Comparison of ENCODE assay signal across 25 cellular contexts in the genomic region with DNA sequence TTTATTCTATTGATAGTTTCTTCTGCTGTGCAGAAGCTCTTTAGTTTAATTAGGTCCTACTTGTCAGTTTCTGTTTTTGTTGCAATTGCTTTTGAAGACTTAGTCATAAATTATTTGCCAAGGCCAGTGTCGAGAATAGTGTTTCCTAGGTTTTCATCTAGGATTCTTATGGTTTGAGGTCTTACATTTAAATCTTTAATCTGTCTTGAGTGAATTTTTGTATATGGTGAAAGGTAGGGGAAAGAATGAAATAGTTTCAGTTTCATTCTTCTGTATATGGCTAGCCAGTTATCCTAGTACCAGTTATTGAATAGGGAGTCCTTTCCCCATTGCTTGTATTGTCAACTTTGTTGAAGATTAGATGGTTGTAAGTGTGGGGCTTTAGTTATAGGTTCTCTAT. TPM values are rescaled to one million over a fixed set of nuclear protein-coding genes. Genes with fewer than 3 reads are reported as not detected.
DNase-seq lines count a peak whose midpoint lies in the region; ATAC-seq and TF ChIP-seq lines count a peak whose summit lies in the region.
"Had no signal": no experiment of that assay in that cellular context is flagged by ENCODE, and none has a peak within 500 bp of the region (broad histone marks: within the 10 kb centered on the region; RNA-seq: fewer than 3 reads in every experiment).

No MANE protein-coding gene starts in this region.

- ATAC-seq in CD4-positive, alpha-beta T cell (ENCODE audit: poor library complexity) = no peak
- ATAC-seq in effector memory CD8-positive, alpha-beta T cell (replicated peaks) = peak; percentile 45
- ATAC-seq: left lobe of liver, pancreas, right cardiac atrium had no signal

- peak; percentile 47 for DNase-seq in activated CD4-positive, alpha-beta T cell treated with anti-CD3 and anti-CD28 coated beads, Interleukin-2, amount 10 ng/mL, durations not matched to agents 24 days and 14 days
- no peak for DNase-seq in activated CD4-positive, alpha-beta T cell treated with anti-CD3 and anti-CD28 coated beads, Interleukin-2, amount 50 U/mL, for 48 hours
- DNase-seq in CD4-positive, alpha-beta T cell = no peak
- no peak for DNase-seq in activated CD4-positive, alpha-beta memory T cell treated with anti-CD3 and anti-CD28 coated beads, Interleukin-2, amount 10 ng/mL, durations not matched to agents 7 days and 5 days
- no peak for DNase-seq in effector memory CD8-positive, alpha-beta T cell
- DNase-seq in GM03348 (ENCODE audit: low spot score) = no peak
- DNase-seq in Calu3 = no peak
- DNase-seq in NCI-H1694 (lab: John Stamatoyannopoulos, UW) = no peak
- DNase-seq: amygdala; GM23248; HFFc6; MV-4-11; NCI-H187 treated with DMSO at 0.1 percent for 48 hours; NCI-H748 treated with DMSO at 0.1 percent for 48 hours; pancreas; right cardiac atrium; Right ventricle myocardium superior; stimulated activated CD4-positive, alpha-beta T cell treated with anti-CD3 and anti-CD28 coated beads, Interleukin-4, amount 100 ng/mL, for 4 hours; trophoblast cell had no signal

- H3K36me3 Mint-ChIP-seq in activated CD4-positive, alpha-beta T cell treated with anti-CD3 and anti-CD28 coated beads, Interleukin-2, amount 10 ng/mL, durations not matched to agents 24 days and 14 days (ENCODE audit: low read depth) = peaks cover 15% of the 10 kb centered on the region
- peaks cover 18% of the 10 kb centered on the region for H3K36me3 Mint-ChIP-seq in CD4-positive, alpha-beta T cell (ENCODE audit: low read depth)
- peaks cover 32% of the 10 kb centered on the region for H3K36me3 Mint-ChIP-seq in activated CD4-positive, alpha-beta memory T cell treated with anti-CD3 and anti-CD28 coated beads, Interleukin-2, amount 10 ng/mL, durations not matched to agents 7 days and 5 days (ENCODE audit: low read depth)
- no peaks in the 10 kb centered on the region for H3K36me3 Mint-ChIP-seq in effector memory CD8-positive, alpha-beta T cell (ENCODE audit: insufficient read depth)
- no peaks in the 10 kb centered on the region for H3K36me3 Mint-ChIP-seq in Calu3 (ENCODE audit: insufficient read depth, unreplicated experiment)

- H3K4me3 Mint-ChIP-seq in activated CD4-positive, alpha-beta T cell treated with anti-CD3 and anti-CD28 coated beads, Interleukin-2, amount 10 ng/mL, durations not matched to agents 24 days and 14 days = peak overlapping the region; percentile 2
- H3K4me3 Mint-ChIP-seq in CD4-positive, alpha-beta T cell = peak overlapping the region; percentile 43
- H3K4me3 Mint-ChIP-seq in activated CD4-positive, alpha-beta memory T cell treated with anti-CD3 and anti-CD28 coated beads, Interleukin-2, amount 10 ng/mL, durations not matched to agents 7 days and 5 days = peak overlapping the region; percentile 45
- peak overlapping the region; percentile 59 to 70 for H3K4me3 Mint-ChIP-seq in effector memory CD8-positive, alpha-beta T cell
- no peak overlapping the region for H3K4me3 Mint-ChIP-seq in Calu3 (ENCODE audit: low read depth, unreplicated experiment)
- H3K4me3 Mint-ChIP-seq: dendritic cell treated with granulocyte-macrophage colony-stimulating factor and Interleukin-4, amounts not matched to agents 40 ng/mL and 50 ng/mL, for 4 days; HFFc6; nephron had no signal

- BruUV-seq in Calu3 (replicated peaks; lab: Mats Ljungman, UMichigan) = no TSS peak

- intact Hi-C loops in activated CD4-positive, alpha-beta T cell treated with anti-CD3 and anti-CD28 coated beads, Interleukin-2, amount 10 ng/mL, durations not matched to agents 24 days and 14 days (cut with micrococcal nuclease) = no loop called here
- intact Hi-C loops in CD4-positive, alpha-beta T cell (cut with DNase I, micrococcal nuclease) = no loop called here
- intact Hi-C loops in Calu3 (cut with micrococcal nuclease; ENCODE audit: unreplicated experiment) = no loop called here

- H3K9me3 Mint-ChIP-seq in activated CD4-positive, alpha-beta T cell treated with anti-CD3 and anti-CD28 coated beads, Interleukin-2, amount 10 ng/mL, durations not matched to agents 24 days and 14 days = peaks cover 27% of the 10 kb centered on the region
- H3K9me3 Mint-ChIP-seq in CD4-positive, alpha-beta T cell = peaks cover 13% of the 10 kb centered on the region
- peaks cover 26% of the 10 kb centered on the region for H3K9me3 Mint-ChIP-seq in activated CD4-positive, alpha-beta memory T cell treated with anti-CD3 and anti-CD28 coated beads, Interleukin-2, amount 10 ng/mL, durations not matched to agents 7 days and 5 days
- peaks cover 8 to 9% of the 10 kb centered on the region in 2 donors for H3K9me3 Mint-ChIP-seq in effector memory CD8-positive, alpha-beta T cell
- peaks cover 3% of the 10 kb centered on the region for H3K9me3 Mint-ChIP-seq in Calu3 (ENCODE audit: low read depth, unreplicated experiment)

- POLR2A ChIA-PET in CD4-positive, alpha-beta T cell (lab: Charles Lee) = no interaction called here
- POLR2A ChIA-PET in activated CD4-positive, alpha-beta memory T cell treated with anti-CD3 and anti-CD28 coated beads, Interleukin-2, amount 10 ng/mL, durations not matched to agents 7 days and 5 days (lab: Charles Lee) = interaction anchor here (1.3 kb wide), 1 partner anchor 418 kb away, joined by 3 read pairs; a partner anchor contains a TSS

- TF ChIP-seq CTCF in CD4-positive, alpha-beta T cell (IDR thresholded peaks at IDR 0.05) = no peak
- TF ChIP-seq CTCF in Calu3 (IDR thresholded peaks at IDR 0.05; ENCODE audit: unreplicated experiment) = no peak

- H3K9me3 ChIP-seq in CD4-positive, alpha-beta T cell (ENCODE audit: control insufficient read depth, low read length) = peaks cover 16% of the 10 kb centered on the region
- H3K9me3 ChIP-seq: pancreas had no signal

- H3K27ac ChIP-seq in CD4-positive, alpha-beta T cell (ENCODE audit: low read depth, low read length) = no peak overlapping the region
- H3K27ac ChIP-seq: cardiac muscle cell, GM23248, pancreas had no signal

- CTCF ChIA-PET in CD4-positive, alpha-beta T cell (lab: Charles Lee) = interaction anchor here (1.9 kb wide), 1 partner anchor 32 kb away, joined by 5 read pairs; no protein-coding TSS in a partner anchor
- CTCF ChIA-PET in activated CD4-positive, alpha-beta memory T cell treated with anti-CD3 and anti-CD28 coated beads, Interleukin-2, amount 10 ng/mL, durations not matched to agents 7 days and 5 days (lab: Charles Lee) = interaction anchor here (1.5 kb wide), 1 partner anchor 32 kb away, joined by 4 read pairs; no protein-coding TSS in a partner anchor
- CTCF ChIA-PET in Calu3 (lab: Charles Lee) = no interaction called here

- H3K27me3 ChIP-seq in CD4-positive, alpha-beta T cell (ENCODE audit: control insufficient read depth, insufficient read depth, low read length) = no peaks in the 10 kb centered on the region
- H3K27me3 ChIP-seq: cardiac muscle cell, pancreas had no signal

- H3K27me3 Mint-ChIP-seq in activated CD4-positive, alpha-beta T cell treated with anti-CD3 and anti-CD28 coated beads, Interleukin-2, amount 10 ng/mL, durations not matched to agents 24 days and 14 days = no peaks in the 10 kb centered on the region
- H3K27me3 Mint-ChIP-seq in CD4-positive, alpha-beta T cell = no peaks in the 10 kb centered on the region
- H3K27me3 Mint-ChIP-seq in activated CD4-positive, alpha-beta memory T cell treated with anti-CD3 and anti-CD28 coated beads, Interleukin-2, amount 10 ng/mL, durations not matched to agents 7 days and 5 days = no peaks in the 10 kb centered on the region
- H3K27me3 Mint-ChIP-seq in effector memory CD8-positive, alpha-beta T cell = no peaks in the 10 kb centered on the region
- H3K27me3 Mint-ChIP-seq in Calu3 (ENCODE audit: unreplicated experiment) = no peaks in the 10 kb centered on the region
- H3K27me3 Mint-ChIP-seq: dendritic cell treated with granulocyte-macrophage colony-stimulating factor and Interleukin-4, amounts not matched to agents 40 ng/mL and 50 ng/mL, for 4 days had no signal

- H3K27ac Mint-ChIP-seq in activated CD4-positive, alpha-beta T cell treated with anti-CD3 and anti-CD28 coated beads, Interleukin-2, amount 10 ng/mL, durations not matched to agents 24 days and 14 days = peak overlapping the region; percentile 8
- H3K27ac Mint-ChIP-seq in CD4-positive, alpha-beta T cell = peak overlapping the region; percentile 16
- peak overlapping the region; percentile 59 for H3K27ac Mint-ChIP-seq in activated CD4-positive, alpha-beta memory T cell treated with anti-CD3 and anti-CD28 coated beads, Interleukin-2, amount 10 ng/mL, durations not matched to agents 7 days and 5 days
- H3K27ac Mint-ChIP-seq in effector memory CD8-positive, alpha-beta T cell = peak overlapping the region; percentile 24 to 88
- no peak overlapping the region for H3K27ac Mint-ChIP-seq in Calu3 (ENCODE audit: unreplicated experiment)
- H3K27ac Mint-ChIP-seq: dendritic cell treated with granulocyte-macrophage colony-stimulating factor and Interleukin-4, amounts not matched to agents 40 ng/mL and 50 ng/mL, for 4 days; HFFc6; nephron had no signal

- peaks cover 8% of the 10 kb centered on the region for H3K4me1 Mint-ChIP-seq in activated CD4-positive, alpha-beta T cell treated with anti-CD3 and anti-CD28 coated beads, Interleukin-2, amount 10 ng/mL, durations not matched to agents 24 days and 14 days
- peaks cover 8% of the 10 kb centered on the region for H3K4me1 Mint-ChIP-seq in CD4-positive, alpha-beta T cell (ENCODE audit: low read depth)
- H3K4me1 Mint-ChIP-seq in activated CD4-positive, alpha-beta memory T cell treated with anti-CD3 and anti-CD28 coated beads, Interleukin-2, amount 10 ng/mL, durations not matched to agents 7 days and 5 days = peaks cover 10% of the 10 kb centered on the region
- H3K4me1 Mint-ChIP-seq in effector memory CD8-positive, alpha-beta T cell (ENCODE audit: low read depth in 2 of 2) = peaks cover 6 to 8% of the 10 kb centered on the region in 2 donors
- no peaks in the 10 kb centered on the region for H3K4me1 Mint-ChIP-seq in Calu3 (ENCODE audit: low read depth, unreplicated experiment)
- H3K4me1 Mint-ChIP-seq: nephron had no signal

RNA-seq across cellular contexts. Expression of a gene that starts 10.6 kb away (rescaled TPM):
- total RNA-seq in activated CD4-positive, alpha-beta T cell treated with anti-CD3 and anti-CD28 coated beads, Interleukin-2, amount 10 ng/mL, durations not matched to agents 24 days and 14 days = 1.6 and 1.7 TPM in 2 replicates
- 1 to 10 TPM; 6.5 to 6.8 TPM for total RNA-seq in CD4-positive, alpha-beta T cell
- total RNA-seq in activated CD4-positive, alpha-beta memory T cell treated with anti-CD3 and anti-CD28 coated beads, Interleukin-2, amount 10 ng/mL, durations not matched to agents 7 days and 5 days = 10 to 100 TPM; 19.6 to 19.9 TPM
- not detected in 2 replicates for total RNA-seq in Calu3 (2022)
- total RNA-seq: cardiac muscle cell, endothelial cell of umbilical vein, fibroblast of villous mesenchyme, GM23248, HFFc6, Right ventricle myocardium superior had no signal

RNA-seq across cellular contexts. Expression of a gene that starts 57.5 kb away (rescaled TPM):
- 13.0 and 14.2 TPM in 2 replicates for total RNA-seq in activated CD4-positive, alpha-beta T cell treated with anti-CD3 and anti-CD28 coated beads, Interleukin-2, amount 10 ng/mL, durations not matched to agents 24 days and 14 days
- total RNA-seq in CD4-positive, alpha-beta T cell = 1 to 10 TPM; 1.6 to 2.7 TPM
- total RNA-seq in activated CD4-positive, alpha-beta memory T cell treated with anti-CD3 and anti-CD28 coated beads, Interleukin-2, amount 10 ng/mL, durations not matched to agents 7 days and 5 days = 1 to 10 TPM; 2.5 to 2.6 TPM
- 28.2 and 29.8 TPM in 2 replicates for total RNA-seq in Calu3 (2022)
